Comparison of ENCODE assay signal across 9 cellular contexts in genomic region chr7:23347682-23348180, GRCh38. TPM values are rescaled to one million over a fixed set of nuclear protein-coding genes. Genes with fewer than 3 reads are reported as not detected.
A peak's percentile ranks its signal among the peaks of the same experiment; 100 is the strongest.
DNase-seq lines count a peak whose midpoint lies in the region; ATAC-seq, FAIRE-seq and TF ChIP-seq lines count a peak whose summit lies in the region.
"Had no signal": no experiment of that assay in that cellular context is flagged by ENCODE, and none has a peak within 500 bp of the region (broad histone marks: within the 10 kb centered on the region; RNA-seq: fewer than 3 reads in every experiment).

No MANE protein-coding gene starts in this region.

- H3K36me3 ChIP-seq in thyroid gland, result no peaks in the 10 kb centered on the region
- H3K36me3 ChIP-seq in Peyer's patch, result no peaks in the 10 kb centered on the region

- TF ChIP-seq CTCF in thyroid gland (IDR thresholded peaks at IDR 0.05) (no peak), Peyer's patch (IDR thresholded peaks at IDR 0.05) (no peak)

- no peaks in the 10 kb centered on the region for H3K36me3 Mint-ChIP-seq in activated CD8-positive, alpha-beta memory T cell treated with anti-CD3 and anti-CD28 coated beads, Interleukin-2, amount 10 ng/mL, durations not matched to agents 7 days and 5 days

- intact Hi-C loops in thyroid gland (cut with DNase I), result no loop called here

- H3K4me1 ChIP-seq in thyroid gland (peaks cover 36 to 55% of the 10 kb centered on the region in 2 donors), Peyer's patch (no peaks in the 10 kb centered on the region)

- H3K27ac Mint-ChIP-seq in activated CD8-positive, alpha-beta memory T cell treated with anti-CD3 and anti-CD28 coated beads, Interleukin-2, amount 10 ng/mL, durations not matched to agents 7 days and 5 days, result no peak overlapping the region

- H3K4me3 Mint-ChIP-seq in activated CD8-positive, alpha-beta memory T cell treated with anti-CD3 and anti-CD28 coated beads, Interleukin-2, amount 10 ng/mL, durations not matched to agents 7 days and 5 days, result peak overlapping the region; percentile 23

- H3K4me1 Mint-ChIP-seq in activated CD8-positive, alpha-beta memory T cell treated with anti-CD3 and anti-CD28 coated beads, Interleukin-2, amount 10 ng/mL, durations not matched to agents 7 days and 5 days, result peaks cover 34% of the 10 kb centered on the region

- peaks cover 31% of the 10 kb centered on the region for H3K27me3 Mint-ChIP-seq in activated CD8-positive, alpha-beta memory T cell treated with anti-CD3 and anti-CD28 coated beads, Interleukin-2, amount 10 ng/mL, durations not matched to agents 7 days and 5 days

- peak overlapping the region in 2 of 3 donors; percentile 42 to 59 for H3K27ac ChIP-seq in thyroid gland
- H3K27ac ChIP-seq in Peyer's patch, result no peak overlapping the region
- H3K27ac ChIP-seq: HL-60 had no signal

- no peaks in the 10 kb centered on the region for H3K9me3 Mint-ChIP-seq in activated CD8-positive, alpha-beta memory T cell treated with anti-CD3 and anti-CD28 coated beads, Interleukin-2, amount 10 ng/mL, durations not matched to agents 7 days and 5 days (ENCODE audit: low read depth)

- CTCF ChIA-PET in activated CD8-positive, alpha-beta memory T cell treated with anti-CD3 and anti-CD28 coated beads, Interleukin-2, amount 10 ng/mL, durations not matched to agents 7 days and 5 days (lab: Charles Lee), result interaction anchor here (0.8 to 2.4 kb wide), 6 partner anchors 8 to 116 kb away, joined by 3 to 9 read pairs (median 4); no protein-coding TSS in a partner anchor

- WGBS in thyroid gland, 2 donors, result 82 to 85% methylated on average over 8 of the region's 8 CpGs

- H3K27me3 ChIP-seq in thyroid gland (no peaks in the 10 kb centered on the region), Peyer's patch (no peaks in the 10 kb centered on the region)

- DNase-seq in activated CD8-positive, alpha-beta memory T cell treated with anti-CD3 and anti-CD28 coated beads, Interleukin-2, amount 10 ng/mL, durations not matched to agents 7 days and 5 days, result no peak
- DNase-seq in activated CD8-positive, alpha-beta memory T cell treated with anti-CD3 and anti-CD28 coated beads, Interleukin-2, amount 50 U/mL, for 4 hours, result no peak
- DNase-seq in RKO (ENCODE audit: low spot score), result peak; percentile 95
- peak; percentile 87 for DNase-seq in fibroblast of gingiva (ENCODE audit: low read depth)
- peak in 1 of 2 donors; percentile 21 for DNase-seq in thyroid gland
- DNase-seq in Peyer's patch, result no peak
- DNase-seq in frontal cortex (ENCODE audit: low spot score in 2 of 2), result no peak

- FAIRE-seq in frontal cortex (lab: Jason Lieb, UNC), result no peak

- H3K4me3 ChIP-seq in thyroid gland (replicated peaks in 1 of 3), result no peak overlapping the region
- H3K4me3 ChIP-seq in Peyer's patch, result no peak overlapping the region

- ATAC-seq in activated CD8-positive, alpha-beta memory T cell treated with anti-CD3 and anti-CD28 coated beads, Interleukin-2, amount 10 ng/mL, durations not matched to agents 7 days and 5 days, result no peak
- no peak for ATAC-seq in HG03442 (IDR thresholded peaks at IDR 0.05; ENCODE audit: unreplicated experiment)

- TF ChIP-seq POLR2A in thyroid gland (IDR thresholded peaks at IDR 0.05), result no peak
- no peak for TF ChIP-seq POLR2A in Peyer's patch (IDR thresholded peaks at IDR 0.05)

- no peaks in the 10 kb centered on the region for H3K9me3 ChIP-seq in thyroid gland
- no peaks in the 10 kb centered on the region for H3K9me3 ChIP-seq in Peyer's patch

RNA-seq across cellular contexts. Expression of gene MALSU1, which starts 48.6 kb away (rescaled TPM):
- 10 to 100 TPM; 51.3 to 59.5 TPM for total RNA-seq in activated CD8-positive, alpha-beta memory T cell treated with anti-CD3 and anti-CD28 coated beads, Interleukin-2, amount 10 ng/mL, durations not matched to agents 7 days and 5 days
- 100 to 1,000 TPM in 2 of 4 donors, 10 to 100 TPM in 2; 76.1 to 211 (median 95.7) TPM for total RNA-seq in thyroid gland
- total RNA-seq in Peyer's patch, result 10 to 100 TPM; 15.7 to 40.5 (median 31.3) TPM
- total RNA-seq in frontal cortex, result 37.9 TPM

Comparison
In these comparisons a context has a peak if more than half of its experiments do, and no peak if none do; other contexts are left out.
1. DNase-seq: peak in RKO (single experiment) and fibroblast of gingiva (single experiment); none in activated CD8-positive, alpha-beta memory T cell treated with anti-CD3 and anti-CD28 coated beads, Interleukin-2, amount 10 ng/mL, durations not matched to agents 7 days and 5 days (single experiment), activated CD8-positive, alpha-beta memory T cell treated with anti-CD3 and anti-CD28 coated beads, Interleukin-2, amount 50 U/mL, for 4 hours (single experiment), Peyer's patch (0 of 3) and frontal cortex (0 of 2).
2. H3K27ac ChIP-seq: peak in thyroid gland (2 of 3); none in Peyer's patch (0 of 4).